In the genomic region with DNA sequence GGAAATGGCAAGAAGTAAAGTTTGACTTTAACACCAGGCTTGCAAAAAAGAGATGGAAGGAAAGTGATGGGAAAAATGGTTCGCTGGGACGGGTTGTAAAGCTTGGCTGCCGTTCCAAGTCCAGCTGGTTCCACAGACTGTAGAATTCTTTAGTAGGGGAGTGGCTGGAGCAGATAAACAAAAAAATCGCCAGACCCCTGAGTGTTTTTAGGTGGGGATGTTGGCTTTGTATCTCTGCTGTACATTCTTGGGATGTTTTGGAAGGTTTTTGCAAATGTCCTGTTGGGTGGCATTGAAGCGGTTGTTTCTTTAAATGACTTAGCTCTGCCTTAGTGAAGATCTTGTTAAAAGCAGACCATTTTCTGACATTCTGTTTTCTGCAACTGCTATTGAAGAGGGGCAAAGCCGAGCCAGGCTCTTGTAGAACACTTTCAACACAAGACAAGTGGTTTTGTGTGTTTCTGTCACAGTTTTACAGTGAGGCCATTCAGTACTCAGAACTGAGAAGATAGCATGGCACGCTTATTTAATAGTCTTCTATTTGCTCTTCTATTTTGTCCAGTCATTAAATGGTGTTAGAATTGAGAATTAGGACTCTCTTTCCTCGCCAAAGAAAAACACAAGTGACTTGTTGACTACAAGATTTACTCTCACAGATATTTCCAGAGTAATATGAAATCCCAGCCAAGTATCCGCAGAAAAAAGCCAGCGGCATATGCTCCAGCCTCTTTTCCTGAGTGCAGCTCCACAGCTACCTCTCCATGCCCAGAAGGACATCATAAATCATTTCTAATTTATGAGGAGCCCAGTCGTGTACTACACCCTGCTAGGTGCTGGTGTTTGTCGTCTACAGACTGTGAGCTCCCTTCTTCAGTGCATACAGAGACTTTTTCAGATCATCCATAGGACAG, we compare ENCODE assay signal across 10 cellular contexts.
A peak's percentile ranks its signal among the peaks of the same experiment; 100 is the strongest.
DNase-seq lines count a peak whose midpoint lies in the region; ATAC-seq and TF ChIP-seq lines count a peak whose summit lies in the region.
"Had no signal": no experiment of that assay in that cellular context is flagged by ENCODE, and none has a peak within 500 bp of the region (broad histone marks: within the 10 kb centered on the region; RNA-seq: fewer than 3 reads in every experiment).

No MANE protein-coding gene starts in this region.

- H3K9ac ChIP-seq in HUES48 (ENCODE audit: low read depth, low read length), result peak overlapping the region; percentile 18; the same call in 1 of the 2 replicates

- peaks cover 5% of the 10 kb centered on the region; the same call in 1 of the 2 replicates for H3K36me3 ChIP-seq in HUES48 (ENCODE audit: control insufficient read depth, insufficient read depth, low read length)
- no peaks in the 10 kb centered on the region for H3K36me3 ChIP-seq in stomach

- H3K4me3 ChIP-seq in HUES48 (ENCODE audit: low read depth, low read length) (no peak overlapping the region), astrocyte of the spinal cord (ENCODE audit: low read depth, low read length) (no peak overlapping the region), stomach (peak overlapping the region in 2 of 4 donors; percentile 1)

- peak; percentile 56 for DNase-seq in astrocyte of the spinal cord (ENCODE audit: low read depth, low spot score)
- DNase-seq in stomach, result no peak
- DNase-seq: activated CD4-positive, alpha-beta T cell treated with anti-CD3 and anti-CD28 coated beads, Interleukin-2, amount 10 ng/mL, durations not matched to agents 24 days and 14 days; NCI-H748 treated with DMSO at 0.1 percent for 48 hours had no signal

- ATAC-seq in GM19467 (IDR thresholded peaks at IDR 0.05; ENCODE audit: unreplicated experiment) (no peak), HG03520 (IDR thresholded peaks at IDR 0.05; ENCODE audit: unreplicated experiment) (no peak), GM18511 (IDR thresholded peaks at IDR 0.05; ENCODE audit: unreplicated experiment) (no peak), HG02981 (IDR thresholded peaks at IDR 0.05; ENCODE audit: unreplicated experiment) (no peak)

- 34 to 47% (median 37%) methylated on average over 12 of the region's 12 CpGs for WGBS in stomach, 5 donors

- intact Hi-C loops in stomach (cut with DNase I; ENCODE audit: low total_unique reads), result no loop called here

- TF ChIP-seq CTCF in astrocyte of the spinal cord (IDR thresholded peaks at IDR 0.05; ENCODE audit: low read depth, low read length) (no peak), stomach (IDR thresholded peaks at IDR 0.05) (no peak)

- H3K27ac ChIP-seq in HUES48 (ENCODE audit: low read depth, low read length) (peak overlapping the region; percentile 28), layer of hippocampus (ENCODE audit: low read depth, low read length) (peak overlapping the region; percentile 47), stomach (peak overlapping the region; percentile 72 to 87 (median 82))

- H3K9me3 ChIP-seq in HUES48 (ENCODE audit: control insufficient read depth, insufficient read depth, low read length), result no peaks in the 10 kb centered on the region
- no peaks in the 10 kb centered on the region for H3K9me3 ChIP-seq in stomach

- TF ChIP-seq EP300 in stomach (IDR thresholded peaks at IDR 0.05), result no peak

- TF ChIP-seq POLR2A in stomach (IDR thresholded peaks at IDR 0.05), result no peak

- H3K27me3 ChIP-seq in HUES48 (ENCODE audit: control insufficient read depth, insufficient read depth, low read length), result no peaks in the 10 kb centered on the region
- no peaks in the 10 kb centered on the region for H3K27me3 ChIP-seq in layer of hippocampus (ENCODE audit: control insufficient read depth, insufficient read depth, low read length)
- no peaks in the 10 kb centered on the region for H3K27me3 ChIP-seq in stomach

- in situ Hi-C loops in astrocyte of the spinal cord (cut with HindIII; ENCODE audit: low sequenced_read_pairs), result no loop called here

- H3K4me1 ChIP-seq in HUES48 (ENCODE audit: control insufficient read depth, insufficient read depth, low read length), result peaks cover 69% of the 10 kb centered on the region
- peaks cover 43 to 76% (median 59%) of the 10 kb centered on the region in 4 donors for H3K4me1 ChIP-seq in stomach

Comparison
In these comparisons a context has a peak if more than half of its experiments do, and no peak if none do; other contexts are left out.
1. H3K27ac ChIP-seq: peak in every context shown above with its lines; median percentile 82 in stomach; 47 in layer of hippocampus; 28 in HUES48.